In genomic region chr1:179310721-179311120, GRCh38 we compare ENCODE assay signal across 15 cellular contexts. TPM values are rescaled to one million over a fixed set of nuclear protein-coding genes. Genes with fewer than 3 reads are reported as not detected.
DNase-seq lines count a peak whose midpoint lies in the region; ATAC-seq, FAIRE-seq and TF ChIP-seq lines count a peak whose summit lies in the region.
"Had no signal": no experiment of that assay in that cellular context is flagged by ENCODE, and none has a peak within 500 bp of the region (broad histone marks: within the 10 kb centered on the region; RNA-seq: fewer than 3 reads in every experiment).

No MANE protein-coding gene starts in this region.

- no peak for TF ChIP-seq CTCF in astrocyte (IDR thresholded peaks at IDR 0.05; ENCODE audit: insufficient read depth, low read depth, low read length)
- no peak for TF ChIP-seq CTCF in hepatocyte (IDR thresholded peaks at IDR 0.05; ENCODE audit: poor library complexity)

- peak; percentile 28 for FAIRE-seq in GM19239 (lab: Jason Lieb, UNC)
- peak; percentile 86 for FAIRE-seq in astrocyte (lab: Jason Lieb, UNC)

- H3K79me2 ChIP-seq in astrocyte (ENCODE audit: insufficient read depth, low read length) (peaks cover 77% of the 10 kb centered on the region), hepatocyte (peaks cover 16% of the 10 kb centered on the region)

- no peak overlapping the region for H3K4me3 Mint-ChIP-seq in astrocyte (ENCODE audit: unreplicated experiment)
- H3K4me3 Mint-ChIP-seq: activated CD4-positive, alpha-beta T cell treated with anti-CD3 and anti-CD28 coated beads, Interleukin-2, amount 10 ng/mL, durations not matched to agents 24 days and 14 days; brain; naive B cell had no signal

- in situ Hi-C loops in ACHN (cut with HindIII; ENCODE audit: low pct_ligation_motif_present, low pct_unique_long_range_greater_than_20kb, low sequenced_read_pairs) (no loop called here), G401 (cut with HindIII; ENCODE audit: low sequenced_read_pairs) (no loop called here)

- peak overlapping the region; percentile 41 for H3K9ac ChIP-seq in astrocyte (ENCODE audit: low read length)

- DNase-seq in ACHN (peak; percentile 85), GM19239 (ENCODE audit: insufficient read length, low spot score) (no peak), astrocyte (ENCODE audit: low read depth) (peak; percentile 89), hepatocyte (ENCODE audit: low spot score) (peak; percentile 16), NCI-H526 (lab: John Stamatoyannopoulos, UW) (no peak), SW480 (ENCODE audit: low spot score) (no peak), G401 (ENCODE audit: low spot score) (no peak)
- DNase-seq: activated CD4-positive, alpha-beta T cell treated with anti-CD3 and anti-CD28 coated beads, Interleukin-2, amount 10 ng/mL, durations not matched to agents 24 days and 14 days; naive B cell; NCI-H1694 treated with DMSO at 0.1 percent for 48 hours; stimulated activated CD4-positive, alpha-beta T cell treated with anti-CD3 and anti-CD28 coated beads, Interleukin-2, amount 100 ng/mL, for 24 hours had no signal

- no peak overlapping the region for H3K4me3 ChIP-seq in astrocyte (ENCODE audit: insufficient read depth, low read depth, low read length)
- H3K4me3 ChIP-seq in hepatocyte: no peak overlapping the region
- H3K4me3 ChIP-seq: SJSA1, thoracic aorta had no signal

- H2AFZ ChIP-seq in astrocyte (ENCODE audit: low read depth, low read length) (no peak overlapping the region), hepatocyte (no peak overlapping the region)

- no peaks in the 10 kb centered on the region for H3K9me3 Mint-ChIP-seq in astrocyte (ENCODE audit: unreplicated experiment)
- H3K9me3 Mint-ChIP-seq: activated CD4-positive, alpha-beta T cell treated with anti-CD3 and anti-CD28 coated beads, Interleukin-2, amount 10 ng/mL, durations not matched to agents 24 days and 14 days; brain; naive B cell had no signal

- H3K4me1 ChIP-seq in astrocyte (ENCODE audit: insufficient read depth, low read length) (peaks cover 9% of the 10 kb centered on the region), hepatocyte (ENCODE audit: insufficient read depth) (no peaks in the 10 kb centered on the region)

- no peaks in the 10 kb centered on the region for H3K9me3 ChIP-seq in astrocyte (ENCODE audit: insufficient read depth, low read depth, low read length)
- no peaks in the 10 kb centered on the region for H3K9me3 ChIP-seq in hepatocyte (ENCODE audit: low read depth)
- H3K9me3 ChIP-seq: SJSA1, thoracic aorta had no signal

- no peaks in the 10 kb centered on the region for H3K27me3 ChIP-seq in astrocyte (ENCODE audit: insufficient read depth, low read length)
- no peaks in the 10 kb centered on the region for H3K27me3 ChIP-seq in hepatocyte
- H3K27me3 ChIP-seq: SJSA1 had no signal

- 82% methylated on average over 3 of the region's 3 CpGs for WGBS in hepatocyte (ENCODE audit: low lambda C conversion rate, missing lambda C conversion rate)

- no peak for ATAC-seq in HG03095 (IDR thresholded peaks at IDR 0.05; ENCODE audit: unreplicated experiment)

- H3K4me2 ChIP-seq in astrocyte (ENCODE audit: low read length): peak overlapping the region; percentile 65
- no peak overlapping the region for H3K4me2 ChIP-seq in hepatocyte

- H3K36me3 ChIP-seq in astrocyte (ENCODE audit: insufficient read depth, low read length): no peaks in the 10 kb centered on the region
- H3K36me3 ChIP-seq in hepatocyte (replicated peaks; ENCODE audit: insufficient read depth, low read depth): no peaks in the 10 kb centered on the region
- H3K36me3 ChIP-seq: thoracic aorta had no signal

- peak overlapping the region; percentile 69 for H3K27ac ChIP-seq in astrocyte (ENCODE audit: low read depth, low read length)
- H3K27ac ChIP-seq in hepatocyte: peak overlapping the region; percentile 56
- H3K27ac ChIP-seq: SJSA1, thoracic aorta had no signal

- H3K4me1 Mint-ChIP-seq in astrocyte (ENCODE audit: low read depth, unreplicated experiment): peaks cover 28% of the 10 kb centered on the region
- H3K4me1 Mint-ChIP-seq: brain had no signal

- no peaks in the 10 kb centered on the region for H3K27me3 Mint-ChIP-seq in astrocyte (ENCODE audit: low read depth, unreplicated experiment)
- H3K27me3 Mint-ChIP-seq: activated CD4-positive, alpha-beta T cell treated with anti-CD3 and anti-CD28 coated beads, Interleukin-2, amount 10 ng/mL, durations not matched to agents 24 days and 14 days; brain; naive B cell had no signal

- no peaks in the 10 kb centered on the region for H3K9me2 ChIP-seq in hepatocyte (replicated peaks; ENCODE audit: insufficient read depth)

- H4K20me1 ChIP-seq in astrocyte (ENCODE audit: insufficient read depth, low read length) (no peaks in the 10 kb centered on the region), hepatocyte (ENCODE audit: insufficient read depth, poor library complexity, severe bottlenecking) (no peaks in the 10 kb centered on the region)

- H3K36me3 Mint-ChIP-seq in astrocyte (ENCODE audit: low read depth, unreplicated experiment): peaks cover 13% of the 10 kb centered on the region

- peak overlapping the region; percentile 53 for H3K27ac Mint-ChIP-seq in astrocyte (ENCODE audit: unreplicated experiment)
- H3K27ac Mint-ChIP-seq: activated CD4-positive, alpha-beta T cell treated with anti-CD3 and anti-CD28 coated beads, Interleukin-2, amount 10 ng/mL, durations not matched to agents 24 days and 14 days had no signal

RNA-seq across cellular contexts. Expression of gene SOAT1, which starts 17.1 kb away (rescaled TPM):
- total RNA-seq in astrocyte: 94.7 and 111 TPM in 2 replicates
- total RNA-seq in hepatocyte: 20.8 and 28.9 TPM in 2 replicates
- 28.9 and 40.4 TPM in 2 replicates for polyA plus RNA-seq in hepatocyte
- total RNA-seq in G401 (2014; rRNA removed; shearing (Covaris generic)): 19.8 and 41.8 TPM in 2 replicates

RNA-seq across cellular contexts. Expression of gene AXDND1, which starts 55.0 kb away (rescaled TPM):
- total RNA-seq in astrocyte: 0.19 and 1.1 TPM in 2 replicates
- 0.13 TPM in 1 of 2 replicates, not detected in the other for total RNA-seq in hepatocyte
- polyA plus RNA-seq in hepatocyte: 0.27 and 0.90 TPM in 2 replicates
- 3.6 TPM in 1 of 2 replicates, not detected in the other for total RNA-seq in G401 (2014; rRNA removed; shearing (Covaris generic))
- total RNA-seq: activated CD4-positive, alpha-beta T cell treated with anti-CD3 and anti-CD28 coated beads, Interleukin-2, amount 10 ng/mL, durations not matched to agents 24 days and 14 days; thoracic aorta had no signal

Comparison
In these comparisons a context has a peak if more than half of its experiments do, and no peak if none do; other contexts are left out.
1. DNase-seq: peak in ACHN (single experiment), astrocyte (single experiment) and hepatocyte (single experiment); none in GM19239 (single experiment), NCI-H526 (0 of 2), SW480 (single experiment) and G401 (single experiment).